ENCODE assay signal across 8 cellular contexts in genomic region chr6:31665501-31666336, GRCh38. TPM values are rescaled to one million over a fixed set of nuclear protein-coding genes. Genes with fewer than 3 reads are reported as not detected.
DNase-seq lines count a peak whose midpoint lies in the region; ATAC-seq and TF ChIP-seq lines count a peak whose summit lies in the region.

CSNK2B (plus strand) TSS chr6:31666080; CDS start chr6:31666832, 752 bp downstream.

- CTCF ChIA-PET in WTC11 (lab: Charles Lee) = interaction anchor here (0.9 to 1.8 kb wide), 7 partner anchors 12 to 125 kb away, joined by 3 to 7 read pairs (median 4); partner anchors contain the start of gene DDAH2

- DNase-seq in AG08395 (ENCODE audit: low spot score) (peak; percentile 97), NCI-H226 (peak; percentile 98), WTC11 (ENCODE audit: low spot score) (peak; percentile 97), cardiac fibroblast (ENCODE audit: low read depth in 2 of 2) (peak; percentile 97), inferior parietal cortex (ENCODE audit: extremely low spot score) (peak; percentile 99)
- peak; percentile 96 to 97 for DNase-seq in stimulated activated CD4-positive, alpha-beta T cell treated with anti-CD3 and anti-CD28 coated beads, Interleukin-12 subunit alpha, Interleukin-12 subunit beta, amount 100 ng/mL, for 24 hours (ENCODE audit: low read depth in 2 of 2)

- peak within 1 kb of the TSS; percentile 92 to 98 for H3K4me3 ChIP-seq in cardiac fibroblast (replicated peaks in 1 of 2; ENCODE audit: low read depth in 2 of 2, low read length in 2 of 2)

- peak within 1 kb of the TSS; percentile 91 for H3K4me3 Mint-ChIP-seq in WTC11

- TF ChIP-seq CTCF in WTC11 (IDR thresholded peaks at IDR 0.05) (no peak), cardiac fibroblast (IDR thresholded peaks at IDR 0.05; ENCODE audit: low read depth, low read length) (no peak)

- POLR2A ChIA-PET in WTC11 (lab: Charles Lee) = interaction anchor here (0.9 to 1.6 kb wide), 7 partner anchors 11 to 197 kb away, joined by 3 to 9 read pairs (median 4); partner anchors contain the start of genes ABHD16A, BAG6, DDX39B and HSPA1B

- H3K4me1 Mint-ChIP-seq in WTC11 = peaks cover 31% of the 10 kb centered on the region

- peaks cover 60% of the 10 kb centered on the region for H3K36me3 Mint-ChIP-seq in WTC11

- no peaks in the 10 kb centered on the region for H3K27me3 Mint-ChIP-seq in WTC11 (ENCODE audit: low read depth)

- peak within 1 kb of the TSS; percentile 98 for H3K27ac Mint-ChIP-seq in WTC11

- no peaks in the 10 kb centered on the region for H3K9me3 Mint-ChIP-seq in WTC11

- peak; percentile 79 for ATAC-seq in GM18909 (IDR thresholded peaks at IDR 0.05; ENCODE audit: poor library complexity, unreplicated experiment)
- peak; percentile 82 for ATAC-seq in HG03175 (IDR thresholded peaks at IDR 0.05; ENCODE audit: unreplicated experiment)
- peak; percentile 85 for ATAC-seq in WTC11

TF ChIP-seq in WTC11, 78 proteins besides CTCF, POLR2A, EP300 and RAD21 (continues in another document):
- no peak for TF ChIP-seq TEAD4 (CRISPR knock-in tag; IDR thresholded peaks at IDR 0.05)
- TF ChIP-seq ZMAT4 (CRISPR knock-in tag; IDR thresholded peaks at IDR 0.05) = no peak
- TF ChIP-seq ELF4 (CRISPR knock-in tag; IDR thresholded peaks at IDR 0.05; ENCODE audit: low read depth) = no peak
- no peak for TF ChIP-seq ZBTB21 (CRISPR knock-in tag; IDR thresholded peaks at IDR 0.05; ENCODE audit: borderline replicate concordance)
- TF ChIP-seq GABPB1 (CRISPR knock-in tag; IDR thresholded peaks at IDR 0.05) = peak; percentile 76; the same call in 1 of the 2 replicates
- no peak for TF ChIP-seq IRF1 (CRISPR knock-in tag; IDR thresholded peaks at IDR 0.05)
- no peak for TF ChIP-seq ZSCAN18 (CRISPR knock-in tag; IDR thresholded peaks at IDR 0.05)
- peak; percentile 38; the same call in 1 of the 2 replicates for TF ChIP-seq NFYB (CRISPR knock-in tag; conservative IDR thresholded peaks at IDR 0.05; ENCODE audit: low read depth)
- no peak for TF ChIP-seq GTF2I (CRISPR knock-in tag; conservative IDR thresholded peaks at IDR 0.05)
- TF ChIP-seq, protein P1, sequence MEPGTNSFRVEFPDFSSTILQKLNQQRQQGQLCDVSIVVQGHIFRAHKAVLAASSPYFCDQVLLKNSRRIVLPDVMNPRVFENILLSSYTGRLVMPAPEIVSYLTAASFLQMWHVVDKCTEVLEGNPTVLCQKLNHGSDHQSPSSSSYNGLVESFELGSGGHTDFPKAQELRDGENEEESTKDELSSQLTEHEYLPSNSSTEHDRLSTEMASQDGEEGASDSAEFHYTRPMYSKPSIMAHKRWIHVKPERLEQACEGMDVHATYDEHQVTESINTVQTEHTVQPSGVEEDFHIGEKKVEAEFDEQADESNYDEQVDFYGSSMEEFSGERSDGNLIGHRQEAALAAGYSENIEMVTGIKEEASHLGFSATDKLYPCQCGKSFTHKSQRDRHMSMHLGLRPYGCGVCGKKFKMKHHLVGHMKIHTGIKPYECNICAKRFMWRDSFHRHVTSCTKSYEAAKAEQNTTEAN (CRISPR knock-in tag; IDR thresholded peaks at IDR 0.05) = no peak
- no peak for TF ChIP-seq ZNF121 (CRISPR knock-in tag; IDR thresholded peaks at IDR 0.05)
- TF ChIP-seq E2F4 (CRISPR knock-in tag; IDR thresholded peaks at IDR 0.05; ENCODE audit: borderline replicate concordance, low read depth) = no peak
- TF ChIP-seq, protein P2, sequence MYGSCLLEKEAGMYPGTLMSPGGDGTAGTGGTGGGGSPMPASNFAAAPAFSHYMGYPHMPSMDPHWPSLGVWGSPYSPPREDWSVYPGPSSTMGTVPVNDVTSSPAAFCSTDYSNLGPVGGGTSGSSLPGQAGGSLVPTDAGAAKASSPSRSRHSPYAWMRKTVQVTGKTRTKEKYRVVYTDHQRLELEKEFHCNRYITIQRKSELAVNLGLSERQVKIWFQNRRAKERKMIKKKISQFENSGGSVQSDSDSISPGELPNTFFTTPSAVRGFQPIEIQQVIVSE (CRISPR knock-in tag; IDR thresholded peaks at IDR 0.05; ENCODE audit: borderline replicate concordance) = no peak
- no peak for TF ChIP-seq TCF7 (CRISPR knock-in tag; IDR thresholded peaks at IDR 0.05; ENCODE audit: low read depth)
- TF ChIP-seq, protein P3, sequence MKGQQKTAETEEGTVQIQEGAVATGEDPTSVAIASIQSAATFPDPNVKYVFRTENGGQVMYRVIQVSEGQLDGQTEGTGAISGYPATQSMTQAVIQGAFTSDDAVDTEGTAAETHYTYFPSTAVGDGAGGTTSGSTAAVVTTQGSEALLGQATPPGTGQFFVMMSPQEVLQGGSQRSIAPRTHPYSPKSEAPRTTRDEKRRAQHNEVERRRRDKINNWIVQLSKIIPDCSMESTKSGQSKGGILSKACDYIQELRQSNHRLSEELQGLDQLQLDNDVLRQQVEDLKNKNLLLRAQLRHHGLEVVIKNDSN (CRISPR knock-in tag; IDR thresholded peaks at IDR 0.05) = peak; percentile 77; the same call in 1 of the 2 replicates
- TF ChIP-seq, protein P4, sequence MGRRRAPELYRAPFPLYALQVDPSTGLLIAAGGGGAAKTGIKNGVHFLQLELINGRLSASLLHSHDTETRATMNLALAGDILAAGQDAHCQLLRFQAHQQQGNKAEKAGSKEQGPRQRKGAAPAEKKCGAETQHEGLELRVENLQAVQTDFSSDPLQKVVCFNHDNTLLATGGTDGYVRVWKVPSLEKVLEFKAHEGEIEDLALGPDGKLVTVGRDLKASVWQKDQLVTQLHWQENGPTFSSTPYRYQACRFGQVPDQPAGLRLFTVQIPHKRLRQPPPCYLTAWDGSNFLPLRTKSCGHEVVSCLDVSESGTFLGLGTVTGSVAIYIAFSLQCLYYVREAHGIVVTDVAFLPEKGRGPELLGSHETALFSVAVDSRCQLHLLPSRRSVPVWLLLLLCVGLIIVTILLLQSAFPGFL (CRISPR knock-in tag; IDR thresholded peaks at IDR 0.05; ENCODE audit: borderline replicate concordance) = no peak
- peak; percentile 4; the same call in 1 of the 2 replicates for TF ChIP-seq FOXP4 (CRISPR knock-in tag; IDR thresholded peaks at IDR 0.05)
- TF ChIP-seq EMX1 (CRISPR knock-in tag; IDR thresholded peaks at IDR 0.05) = 0 out of 2 replicates have a peak, but pooled peaks have one; percentile 31
- TF ChIP-seq RORB (CRISPR knock-in tag; IDR thresholded peaks at IDR 0.05) = no peak
- no peak for TF ChIP-seq NR1H2 (CRISPR knock-in tag; IDR thresholded peaks at IDR 0.05)
- TF ChIP-seq TEAD1 (CRISPR knock-in tag; IDR thresholded peaks at IDR 0.05) = no peak

RNA-seq across cellular contexts. Expression of gene CSNK2B, which starts in this region (rescaled TPM):
- total RNA-seq in WTC11 (2021) = 153 to 183 TPM (median 161 TPM) in 3 replicates

Comparison
In these comparisons a context has a peak if more than half of its experiments do, and no peak if none do; other contexts are left out.
1. Peak in every context shown above with its lines: DNase-seq, ATAC-seq and H3K4me3 ChIP-seq.